Comparison of ENCODE assay signal across 11 cellular contexts in genomic region chr21:41783476-41784150, GRCh38. TPM values are rescaled to one million over a fixed set of nuclear protein-coding genes. Genes with fewer than 3 reads are reported as not detected.
A peak's percentile ranks its signal among the peaks of the same experiment; 100 is the strongest.
DNase-seq lines count a peak whose midpoint lies in the region; ATAC-seq lines count a peak whose summit lies in the region.
"Had no signal": no experiment of that assay in that cellular context is flagged by ENCODE, and none has a peak within 500 bp of the region (broad histone marks: within the 10 kb centered on the region; RNA-seq: fewer than 3 reads in every experiment).

No MANE protein-coding gene starts in this region.

- CTCF ChIA-PET in activated CD4-positive, alpha-beta T cell treated with anti-CD3 and anti-CD28 coated beads, Interleukin-2, amount 10 ng/mL, durations not matched to agents 7 days and 5 days (lab: Charles Lee), result interaction anchor here (1.0 kb wide), 1 partner anchor 15 kb away, joined by 3 read pairs; no protein-coding TSS in a partner anchor

- no peak overlapping the region for H3K4me3 Mint-ChIP-seq in activated CD4-positive, alpha-beta T cell treated with anti-CD3 and anti-CD28 coated beads, Interleukin-2, amount 10 ng/mL, durations not matched to agents 7 days and 5 days
- H3K4me3 Mint-ChIP-seq in stimulated activated memory B cell treated with anti-CD40 and anti-IgM and Interleukin-4, amounts not matched to agents 10 μg/mL and 1 μg/mL and 100 μg/mL, for 72 hours, result no peak overlapping the region
- H3K4me3 Mint-ChIP-seq: GM23338 had no signal

- peak; percentile 16 for ATAC-seq in stimulated activated memory B cell treated with anti-CD40 and anti-IgM and Interleukin-4, amounts not matched to agents 10 μg/mL and 1 μg/mL and 100 μg/mL, for 72 hours
- no peak for ATAC-seq in HG03095 (IDR thresholded peaks at IDR 0.05; ENCODE audit: unreplicated experiment)
- ATAC-seq: GM23338 had no signal

- H3K4me1 Mint-ChIP-seq in activated CD4-positive, alpha-beta T cell treated with anti-CD3 and anti-CD28 coated beads, Interleukin-2, amount 10 ng/mL, durations not matched to agents 7 days and 5 days, result peaks cover 10% of the 10 kb centered on the region
- peaks cover 7% of the 10 kb centered on the region for H3K4me1 Mint-ChIP-seq in stimulated activated memory B cell treated with anti-CD40 and anti-IgM and Interleukin-4, amounts not matched to agents 10 μg/mL and 1 μg/mL and 100 μg/mL, for 72 hours

- H3K27me3 Mint-ChIP-seq in activated CD4-positive, alpha-beta T cell treated with anti-CD3 and anti-CD28 coated beads, Interleukin-2, amount 10 ng/mL, durations not matched to agents 7 days and 5 days, result peaks cover 53% of the 10 kb centered on the region
- H3K27me3 Mint-ChIP-seq in stimulated activated memory B cell treated with anti-CD40 and anti-IgM and Interleukin-4, amounts not matched to agents 10 μg/mL and 1 μg/mL and 100 μg/mL, for 72 hours, result peaks cover 64% of the 10 kb centered on the region

- DNase-seq in activated CD4-positive, alpha-beta T cell treated with anti-CD3 and anti-CD28 coated beads, Interleukin-2, amount 10 ng/mL, durations not matched to agents 7 days and 5 days, result peak; percentile 34
- DNase-seq in activated CD4-positive, alpha-beta T cell treated with anti-CD3 and anti-CD28 coated beads, Interleukin-2, amount 50 U/mL, for 48 hours, result no peak
- DNase-seq in NCI-H345 (lab: John Stamatoyannopoulos, UW) (peak; percentile 94), astrocyte of the hippocampus (ENCODE audit: low read depth, low spot score) (peak; percentile 88), H7 (no peak), NCI-H446 treated with DMSO at 0.1 percent for 48 hours (lab: John Stamatoyannopoulos, UW) (no peak)
- DNase-seq: activated naive CD4-positive, alpha-beta T cell; NK-92 treated with Interleukin-12 subunit alpha and Interleukin-12 subunit beta, amount 100 ng/mL, for 24 hours had no signal

- H3K36me3 ChIP-seq in H7 (replicated peaks; ENCODE audit: control insufficient read depth, insufficient read depth, low read length), result no peaks in the 10 kb centered on the region

- H3K27ac Mint-ChIP-seq in activated CD4-positive, alpha-beta T cell treated with anti-CD3 and anti-CD28 coated beads, Interleukin-2, amount 10 ng/mL, durations not matched to agents 7 days and 5 days, result no peak overlapping the region
- no peak overlapping the region for H3K27ac Mint-ChIP-seq in stimulated activated memory B cell treated with anti-CD40 and anti-IgM and Interleukin-4, amounts not matched to agents 10 μg/mL and 1 μg/mL and 100 μg/mL, for 72 hours
- H3K27ac Mint-ChIP-seq: GM23338 had no signal

- no peaks in the 10 kb centered on the region for H3K27me3 ChIP-seq in H7 (ENCODE audit: control insufficient read depth, insufficient read depth, low read length)

- POLR2A ChIA-PET in activated CD4-positive, alpha-beta T cell treated with anti-CD3 and anti-CD28 coated beads, Interleukin-2, amount 10 ng/mL, durations not matched to agents 7 days and 5 days (lab: Charles Lee), result no interaction called here

- H3K9me3 Mint-ChIP-seq in activated CD4-positive, alpha-beta T cell treated with anti-CD3 and anti-CD28 coated beads, Interleukin-2, amount 10 ng/mL, durations not matched to agents 7 days and 5 days, result no peaks in the 10 kb centered on the region
- peaks cover 3% of the 10 kb centered on the region for H3K9me3 Mint-ChIP-seq in stimulated activated memory B cell treated with anti-CD40 and anti-IgM and Interleukin-4, amounts not matched to agents 10 μg/mL and 1 μg/mL and 100 μg/mL, for 72 hours
- H3K9me3 Mint-ChIP-seq: GM23338 had no signal

- H3K4me3 ChIP-seq in H7 (ENCODE audit: insufficient read depth, low read depth, low read length), result no peak overlapping the region
- H3K4me3 ChIP-seq: GM23338 had no signal

- H3K36me3 Mint-ChIP-seq in activated CD4-positive, alpha-beta T cell treated with anti-CD3 and anti-CD28 coated beads, Interleukin-2, amount 10 ng/mL, durations not matched to agents 7 days and 5 days (ENCODE audit: low read depth), result no peaks in the 10 kb centered on the region
- H3K36me3 Mint-ChIP-seq in stimulated activated memory B cell treated with anti-CD40 and anti-IgM and Interleukin-4, amounts not matched to agents 10 μg/mL and 1 μg/mL and 100 μg/mL, for 72 hours, result no peaks in the 10 kb centered on the region

RNA-seq across cellular contexts. Expression of gene RIPK4, which starts 16.8 kb away (rescaled TPM):
- under 1 TPM in 1 of 2 experiments, not detected in 1; 0.07 TPM for total RNA-seq in activated CD4-positive, alpha-beta T cell treated with anti-CD3 and anti-CD28 coated beads, Interleukin-2, amount 10 ng/mL, durations not matched to agents 7 days and 5 days
- 10.5 and 11.7 TPM in 2 replicates for total RNA-seq in H7 (2014; rRNA removed; shearing (Covaris generic))

Comparison
In these comparisons a context has a peak if more than half of its experiments do, and no peak if none do; other contexts are left out.
1. DNase-seq: peak in activated CD4-positive, alpha-beta T cell treated with anti-CD3 and anti-CD28 coated beads, Interleukin-2, amount 10 ng/mL, durations not matched to agents 7 days and 5 days (single experiment), NCI-H345 (single experiment) and astrocyte of the hippocampus (single experiment); none in activated CD4-positive, alpha-beta T cell treated with anti-CD3 and anti-CD28 coated beads, Interleukin-2, amount 50 U/mL, for 48 hours (0 of 2), H7 (single experiment) and NCI-H446 treated with DMSO at 0.1 percent for 48 hours (single experiment).
2. RNA of gene RIPK4, which starts 16.8 kb away (total RNA-seq): 10.5 to 11.7 TPM in H7; 0.07 TPM in activated CD4-positive, alpha-beta T cell treated with anti-CD3 and anti-CD28 coated beads, Interleukin-2, amount 10 ng/mL, durations not matched to agents 7 days and 5 days; every median in the first group is over 10 times any median in the second.